Comparison of ENCODE assay signal across 1 cellular context in the genomic region with DNA sequence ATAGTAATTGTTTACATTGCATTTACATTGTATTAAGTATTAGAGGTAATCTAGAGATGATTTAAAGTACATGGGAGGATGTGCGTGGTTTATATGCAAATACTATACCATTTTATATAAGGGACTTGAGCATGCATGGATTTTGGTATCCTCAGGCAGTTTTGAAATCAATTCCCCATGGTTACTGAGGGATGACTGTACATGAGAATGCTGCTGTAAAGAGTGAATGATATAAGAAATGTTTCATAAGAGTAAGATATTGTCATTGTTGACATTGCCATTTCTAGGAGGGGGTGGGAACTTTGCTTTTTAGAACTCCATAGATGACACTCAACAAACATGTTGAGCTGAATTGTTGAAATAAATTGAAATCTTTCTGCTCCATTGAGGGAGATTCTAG.
TF ChIP-seq lines count a peak whose summit lies in the region.

No MANE protein-coding gene starts in this region.

TF ChIP-seq in IMR-90, 13 proteins besides CTCF, POLR2A, EP300 and RAD21 (continued from another document):
- TF ChIP-seq MAZ (IDR thresholded peaks at IDR 0.05; ENCODE audit: borderline replicate concordance, low read depth, low read length), result no peak
- no peak for TF ChIP-seq MXI1 (IDR thresholded peaks at IDR 0.05; ENCODE audit: borderline replicate concordance, low read depth, low read length)
- no peak for TF ChIP-seq RFX5 (IDR thresholded peaks at IDR 0.05; ENCODE audit: low read depth, low read length)
